1 cellular context compared by ENCODE assay signal in the genomic region with DNA sequence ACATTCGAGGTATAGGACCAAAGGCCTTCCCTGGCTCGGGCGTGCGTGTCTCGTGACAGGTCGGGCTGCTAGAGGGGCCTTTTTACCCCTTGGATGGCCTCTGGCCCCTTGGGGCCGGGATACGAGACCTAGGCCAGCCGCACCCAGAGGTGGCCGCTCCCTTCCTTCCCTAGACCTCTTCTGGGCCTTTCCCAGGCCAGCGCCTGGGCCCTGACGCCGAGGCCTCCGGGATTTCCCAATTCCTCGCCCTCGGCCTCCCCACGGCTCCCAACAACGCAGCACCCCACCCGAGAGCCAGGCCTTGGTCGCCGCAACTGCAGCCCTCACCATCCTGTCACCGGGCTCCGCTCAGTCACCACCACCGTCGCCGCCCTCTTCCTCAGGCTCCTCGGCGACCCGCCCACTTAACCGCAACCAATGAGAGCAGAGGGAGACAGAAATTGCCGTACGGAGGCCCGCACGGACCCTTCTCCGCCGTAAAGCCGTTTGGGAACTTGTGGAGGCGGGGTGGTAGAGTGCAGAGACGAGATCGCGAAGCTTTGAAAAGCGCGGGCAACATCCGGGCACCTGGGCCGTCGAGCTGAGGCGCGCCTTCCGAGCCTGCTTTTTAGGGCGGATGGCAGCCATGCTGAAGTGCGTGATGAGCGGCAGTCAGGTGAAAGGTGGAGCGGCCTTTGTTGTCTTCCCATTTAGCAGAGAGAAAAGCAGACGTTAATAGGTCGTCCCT.
TF ChIP-seq lines count a peak whose summit lies in the region.

A gene (plus strand): TSS at position 610 of the 727 bp plus-strand sequence. CDS start 7 bp downstream, at position 617.
A gene (minus strand): TSS at position 390 of the 727 bp plus-strand sequence. CDS start 60 bp downstream, at position 330.

TF ChIP-seq in HepG2, 621 proteins besides CTCF, POLR2A, EP300 and RAD21 (continued from another document and continues in another):
- TF ChIP-seq U2AF2 (IDR thresholded peaks at IDR 0.05; ENCODE audit: low read depth, low read length) = no peak
- no peak for TF ChIP-seq ZNF737 (CRISPR knock-in tag; IDR thresholded peaks at IDR 0.05; ENCODE audit: borderline replicate concordance)
- no peak for TF ChIP-seq ZNF460 (CRISPR knock-in tag; IDR thresholded peaks at IDR 0.05; ENCODE audit: borderline replicate concordance)
- no peak for TF ChIP-seq IKZF1 (IDR thresholded peaks at IDR 0.05)
- TF ChIP-seq HOXA7 (CRISPR knock-in tag; IDR thresholded peaks at IDR 0.05) = no peak
- peak; percentile 91 for TF ChIP-seq GFI1 (CRISPR knock-in tag; IDR thresholded peaks at IDR 0.05; ENCODE audit: borderline replicate concordance)
- peak; percentile 2; the same call in 1 of the 2 replicates for TF ChIP-seq RFXANK (CRISPR knock-in tag; IDR thresholded peaks at IDR 0.05)
- TF ChIP-seq, protein P1, sequence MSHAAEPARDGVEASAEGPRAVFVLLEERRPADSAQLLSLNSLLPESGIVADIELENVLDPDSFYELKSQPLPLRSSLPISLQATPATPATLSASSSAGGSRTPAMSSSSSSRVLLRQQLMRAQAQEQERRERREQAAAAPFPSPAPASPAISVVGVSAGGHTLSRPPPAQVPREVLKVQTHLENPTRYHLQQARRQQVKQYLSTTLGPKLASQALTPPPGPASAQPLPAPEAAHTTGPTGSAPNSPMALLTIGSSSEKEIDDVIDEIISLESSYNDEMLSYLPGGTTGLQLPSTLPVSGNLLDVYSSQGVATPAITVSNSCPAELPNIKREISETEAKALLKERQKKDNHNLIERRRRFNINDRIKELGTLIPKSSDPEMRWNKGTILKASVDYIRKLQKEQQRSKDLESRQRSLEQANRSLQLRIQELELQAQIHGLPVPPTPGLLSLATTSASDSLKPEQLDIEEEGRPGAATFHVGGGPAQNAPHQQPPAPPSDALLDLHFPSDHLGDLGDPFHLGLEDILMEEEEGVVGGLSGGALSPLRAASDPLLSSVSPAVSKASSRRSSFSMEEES (CRISPR knock-in tag; IDR thresholded peaks at IDR 0.05) = peak; percentile 32; the same call in 1 of the 2 replicates
- peak; percentile 90 for TF ChIP-seq ZMAT3 (CRISPR knock-in tag; conservative IDR thresholded peaks at IDR 0.05)
- TF ChIP-seq, protein P2, sequence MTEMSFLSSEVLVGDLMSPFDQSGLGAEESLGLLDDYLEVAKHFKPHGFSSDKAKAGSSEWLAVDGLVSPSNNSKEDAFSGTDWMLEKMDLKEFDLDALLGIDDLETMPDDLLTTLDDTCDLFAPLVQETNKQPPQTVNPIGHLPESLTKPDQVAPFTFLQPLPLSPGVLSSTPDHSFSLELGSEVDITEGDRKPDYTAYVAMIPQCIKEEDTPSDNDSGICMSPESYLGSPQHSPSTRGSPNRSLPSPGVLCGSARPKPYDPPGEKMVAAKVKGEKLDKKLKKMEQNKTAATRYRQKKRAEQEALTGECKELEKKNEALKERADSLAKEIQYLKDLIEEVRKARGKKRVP (CRISPR knock-in tag; IDR thresholded peaks at IDR 0.05) = peak in 1 of 2 experiments; percentile 86; a peak in 2 of 4 replicates
- no peak for TF ChIP-seq NFE2L2 (IDR thresholded peaks at IDR 0.05; ENCODE audit: low read length)
- TF ChIP-seq ZSCAN20 (CRISPR knock-in tag; IDR thresholded peaks at IDR 0.05; ENCODE audit: borderline replicate concordance) = peak; percentile 93; the same call in 1 of the 2 replicates
- TF ChIP-seq ZBTB21 (CRISPR knock-in tag; IDR thresholded peaks at IDR 0.05) = no peak
- no peak for TF ChIP-seq ZNF326 (CRISPR knock-in tag; IDR thresholded peaks at IDR 0.05; ENCODE audit: borderline replicate concordance)
- peak; percentile 45; the same call in 1 of the 2 replicates for TF ChIP-seq ZFP1 (CRISPR knock-in tag; IDR thresholded peaks at IDR 0.05)
- TF ChIP-seq, protein P3, sequence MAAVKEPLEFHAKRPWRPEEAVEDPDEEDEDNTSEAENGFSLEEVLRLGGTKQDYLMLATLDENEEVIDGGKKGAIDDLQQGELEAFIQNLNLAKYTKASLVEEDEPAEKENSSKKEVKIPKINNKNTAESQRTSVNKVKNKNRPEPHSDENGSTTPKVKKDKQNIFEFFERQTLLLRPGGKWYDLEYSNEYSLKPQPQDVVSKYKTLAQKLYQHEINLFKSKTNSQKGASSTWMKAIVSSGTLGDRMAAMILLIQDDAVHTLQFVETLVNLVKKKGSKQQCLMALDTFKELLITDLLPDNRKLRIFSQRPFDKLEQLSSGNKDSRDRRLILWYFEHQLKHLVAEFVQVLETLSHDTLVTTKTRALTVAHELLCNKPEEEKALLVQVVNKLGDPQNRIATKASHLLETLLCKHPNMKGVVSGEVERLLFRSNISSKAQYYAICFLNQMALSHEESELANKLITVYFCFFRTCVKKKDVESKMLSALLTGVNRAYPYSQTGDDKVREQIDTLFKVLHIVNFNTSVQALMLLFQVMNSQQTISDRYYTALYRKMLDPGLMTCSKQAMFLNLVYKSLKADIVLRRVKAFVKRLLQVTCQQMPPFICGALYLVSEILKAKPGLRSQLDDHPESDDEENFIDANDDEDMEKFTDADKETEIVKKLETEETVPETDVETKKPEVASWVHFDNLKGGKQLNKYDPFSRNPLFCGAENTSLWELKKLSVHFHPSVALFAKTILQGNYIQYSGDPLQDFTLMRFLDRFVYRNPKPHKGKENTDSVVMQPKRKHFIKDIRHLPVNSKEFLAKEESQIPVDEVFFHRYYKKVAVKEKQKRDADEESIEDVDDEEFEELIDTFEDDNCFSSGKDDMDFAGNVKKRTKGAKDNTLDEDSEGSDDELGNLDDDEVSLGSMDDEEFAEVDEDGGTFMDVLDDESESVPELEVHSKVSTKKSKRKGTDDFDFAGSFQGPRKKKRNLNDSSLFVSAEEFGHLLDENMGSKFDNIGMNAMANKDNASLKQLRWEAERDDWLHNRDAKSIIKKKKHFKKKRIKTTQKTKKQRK (IDR thresholded peaks at IDR 0.05; ENCODE audit: low read length) = no peak
- no peak for TF ChIP-seq ZNF432 (CRISPR knock-in tag; IDR thresholded peaks at IDR 0.05; ENCODE audit: borderline replicate concordance)
- TF ChIP-seq DNMT3B (CRISPR knock-in tag; conservative IDR thresholded peaks at IDR 0.05) = no peak
- TF ChIP-seq MEF2D (CRISPR knock-in tag; IDR thresholded peaks at IDR 0.05) = peak; percentile 91
- peak; percentile 98 for TF ChIP-seq PRMT3 (CRISPR knock-in tag; IDR thresholded peaks at IDR 0.05; ENCODE audit: borderline replicate concordance, low read depth)
- peak; percentile 91 for TF ChIP-seq YEATS4 (CRISPR knock-in tag; IDR thresholded peaks at IDR 0.05; ENCODE audit: borderline replicate concordance)
- TF ChIP-seq, protein P4, sequence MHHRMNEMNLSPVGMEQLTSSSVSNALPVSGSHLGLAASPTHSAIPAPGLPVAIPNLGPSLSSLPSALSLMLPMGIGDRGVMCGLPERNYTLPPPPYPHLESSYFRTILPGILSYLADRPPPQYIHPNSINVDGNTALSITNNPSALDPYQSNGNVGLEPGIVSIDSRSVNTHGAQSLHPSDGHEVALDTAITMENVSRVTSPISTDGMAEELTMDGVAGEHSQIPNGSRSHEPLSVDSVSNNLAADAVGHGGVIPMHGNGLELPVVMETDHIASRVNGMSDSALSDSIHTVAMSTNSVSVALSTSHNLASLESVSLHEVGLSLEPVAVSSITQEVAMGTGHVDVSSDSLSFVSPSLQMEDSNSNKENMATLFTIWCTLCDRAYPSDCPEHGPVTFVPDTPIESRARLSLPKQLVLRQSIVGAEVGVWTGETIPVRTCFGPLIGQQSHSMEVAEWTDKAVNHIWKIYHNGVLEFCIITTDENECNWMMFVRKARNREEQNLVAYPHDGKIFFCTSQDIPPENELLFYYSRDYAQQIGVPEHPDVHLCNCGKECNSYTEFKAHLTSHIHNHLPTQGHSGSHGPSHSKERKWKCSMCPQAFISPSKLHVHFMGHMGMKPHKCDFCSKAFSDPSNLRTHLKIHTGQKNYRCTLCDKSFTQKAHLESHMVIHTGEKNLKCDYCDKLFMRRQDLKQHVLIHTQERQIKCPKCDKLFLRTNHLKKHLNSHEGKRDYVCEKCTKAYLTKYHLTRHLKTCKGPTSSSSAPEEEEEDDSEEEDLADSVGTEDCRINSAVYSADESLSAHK (CRISPR knock-in tag; IDR thresholded peaks at IDR 0.05; ENCODE audit: borderline replicate concordance) = 0 out of 2 replicates have a peak, but pooled peaks have one; percentile 36
- TF ChIP-seq FOSL2 (CRISPR knock-in tag; IDR thresholded peaks at IDR 0.05) = peak; percentile 44
- TF ChIP-seq, protein P5, sequence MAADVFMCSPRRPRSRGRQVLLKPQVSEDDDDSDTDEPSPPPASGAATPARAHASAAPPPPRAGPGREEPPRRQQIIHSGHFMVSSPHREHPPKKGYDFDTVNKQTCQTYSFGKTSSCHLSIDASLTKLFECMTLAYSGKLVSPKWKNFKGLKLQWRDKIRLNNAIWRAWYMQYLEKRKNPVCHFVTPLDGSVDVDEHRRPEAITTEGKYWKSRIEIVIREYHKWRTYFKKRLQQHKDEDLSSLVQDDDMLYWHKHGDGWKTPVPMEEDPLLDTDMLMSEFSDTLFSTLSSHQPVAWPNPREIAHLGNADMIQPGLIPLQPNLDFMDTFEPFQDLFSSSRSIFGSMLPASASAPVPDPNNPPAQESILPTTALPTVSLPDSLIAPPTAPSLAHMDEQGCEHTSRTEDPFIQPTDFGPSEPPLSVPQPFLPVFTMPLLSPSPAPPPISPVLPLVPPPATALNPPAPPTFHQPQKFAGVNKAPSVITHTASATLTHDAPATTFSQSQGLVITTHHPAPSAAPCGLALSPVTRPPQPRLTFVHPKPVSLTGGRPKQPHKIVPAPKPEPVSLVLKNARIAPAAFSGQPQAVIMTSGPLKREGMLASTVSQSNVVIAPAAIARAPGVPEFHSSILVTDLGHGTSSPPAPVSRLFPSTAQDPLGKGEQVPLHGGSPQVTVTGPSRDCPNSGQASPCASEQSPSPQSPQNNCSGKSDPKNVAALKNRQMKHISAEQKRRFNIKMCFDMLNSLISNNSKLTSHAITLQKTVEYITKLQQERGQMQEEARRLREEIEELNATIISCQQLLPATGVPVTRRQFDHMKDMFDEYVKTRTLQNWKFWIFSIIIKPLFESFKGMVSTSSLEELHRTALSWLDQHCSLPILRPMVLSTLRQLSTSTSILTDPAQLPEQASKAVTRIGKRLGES (CRISPR knock-in tag; IDR thresholded peaks at IDR 0.05; ENCODE audit: borderline replicate concordance) = peak; percentile 63; the same call in 1 of the 2 replicates
- TF ChIP-seq, protein P6, sequence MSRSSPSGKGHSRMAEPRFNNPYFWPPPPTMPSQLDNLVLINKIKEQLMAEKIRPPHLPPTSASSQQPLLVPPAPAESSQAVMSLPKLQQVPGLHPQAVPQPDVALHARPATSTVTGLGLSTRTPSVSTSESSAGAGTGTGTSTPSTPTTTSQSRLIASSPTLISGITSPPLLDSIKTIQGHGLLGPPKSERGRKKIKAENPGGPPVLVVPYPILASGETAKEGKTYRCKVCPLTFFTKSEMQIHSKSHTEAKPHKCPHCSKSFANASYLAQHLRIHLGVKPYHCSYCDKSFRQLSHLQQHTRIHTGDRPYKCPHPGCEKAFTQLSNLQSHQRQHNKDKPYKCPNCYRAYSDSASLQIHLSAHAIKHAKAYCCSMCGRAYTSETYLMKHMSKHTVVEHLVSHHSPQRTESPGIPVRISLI (CRISPR knock-in tag; IDR thresholded peaks at IDR 0.05; ENCODE audit: borderline replicate concordance) = 0 out of 2 replicates have a peak, but pooled peaks have one; percentile 48
- TF ChIP-seq KLF12 (CRISPR knock-in tag; IDR thresholded peaks at IDR 0.05; ENCODE audit: borderline replicate concordance) = peak; percentile 87
- TF ChIP-seq, protein P7, sequence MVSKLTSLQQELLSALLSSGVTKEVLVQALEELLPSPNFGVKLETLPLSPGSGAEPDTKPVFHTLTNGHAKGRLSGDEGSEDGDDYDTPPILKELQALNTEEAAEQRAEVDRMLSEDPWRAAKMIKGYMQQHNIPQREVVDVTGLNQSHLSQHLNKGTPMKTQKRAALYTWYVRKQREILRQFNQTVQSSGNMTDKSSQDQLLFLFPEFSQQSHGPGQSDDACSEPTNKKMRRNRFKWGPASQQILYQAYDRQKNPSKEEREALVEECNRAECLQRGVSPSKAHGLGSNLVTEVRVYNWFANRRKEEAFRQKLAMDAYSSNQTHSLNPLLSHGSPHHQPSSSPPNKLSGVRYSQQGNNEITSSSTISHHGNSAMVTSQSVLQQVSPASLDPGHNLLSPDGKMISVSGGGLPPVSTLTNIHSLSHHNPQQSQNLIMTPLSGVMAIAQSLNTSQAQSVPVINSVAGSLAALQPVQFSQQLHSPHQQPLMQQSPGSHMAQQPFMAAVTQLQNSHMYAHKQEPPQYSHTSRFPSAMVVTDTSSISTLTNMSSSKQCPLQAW (CRISPR knock-in tag; IDR thresholded peaks at IDR 0.05) = peak; percentile 97
- peak; percentile 86 for TF ChIP-seq ZNF160 (CRISPR knock-in tag; IDR thresholded peaks at IDR 0.05)
- peak; percentile 97 for TF ChIP-seq ZNF33B (CRISPR knock-in tag; IDR thresholded peaks at IDR 0.05)
- peak; percentile 86; the same call in 1 of the 2 replicates for TF ChIP-seq ZFP41 (CRISPR knock-in tag; IDR thresholded peaks at IDR 0.05; ENCODE audit: borderline replicate concordance)
- TF ChIP-seq NFYC (CRISPR knock-in tag; IDR thresholded peaks at IDR 0.05) = peak; percentile 90
- TF ChIP-seq, protein P8, sequence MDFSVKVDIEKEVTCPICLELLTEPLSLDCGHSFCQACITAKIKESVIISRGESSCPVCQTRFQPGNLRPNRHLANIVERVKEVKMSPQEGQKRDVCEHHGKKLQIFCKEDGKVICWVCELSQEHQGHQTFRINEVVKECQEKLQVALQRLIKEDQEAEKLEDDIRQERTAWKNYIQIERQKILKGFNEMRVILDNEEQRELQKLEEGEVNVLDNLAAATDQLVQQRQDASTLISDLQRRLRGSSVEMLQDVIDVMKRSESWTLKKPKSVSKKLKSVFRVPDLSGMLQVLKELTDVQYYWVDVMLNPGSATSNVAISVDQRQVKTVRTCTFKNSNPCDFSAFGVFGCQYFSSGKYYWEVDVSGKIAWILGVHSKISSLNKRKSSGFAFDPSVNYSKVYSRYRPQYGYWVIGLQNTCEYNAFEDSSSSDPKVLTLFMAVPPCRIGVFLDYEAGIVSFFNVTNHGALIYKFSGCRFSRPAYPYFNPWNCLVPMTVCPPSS (IDR thresholded peaks at IDR 0.05) = no peak
- 0 out of 2 replicates have a peak, but pooled peaks have one; percentile 95 for TF ChIP-seq SRY (CRISPR knock-in tag; IDR thresholded peaks at IDR 0.05)
- TF ChIP-seq, protein P9, sequence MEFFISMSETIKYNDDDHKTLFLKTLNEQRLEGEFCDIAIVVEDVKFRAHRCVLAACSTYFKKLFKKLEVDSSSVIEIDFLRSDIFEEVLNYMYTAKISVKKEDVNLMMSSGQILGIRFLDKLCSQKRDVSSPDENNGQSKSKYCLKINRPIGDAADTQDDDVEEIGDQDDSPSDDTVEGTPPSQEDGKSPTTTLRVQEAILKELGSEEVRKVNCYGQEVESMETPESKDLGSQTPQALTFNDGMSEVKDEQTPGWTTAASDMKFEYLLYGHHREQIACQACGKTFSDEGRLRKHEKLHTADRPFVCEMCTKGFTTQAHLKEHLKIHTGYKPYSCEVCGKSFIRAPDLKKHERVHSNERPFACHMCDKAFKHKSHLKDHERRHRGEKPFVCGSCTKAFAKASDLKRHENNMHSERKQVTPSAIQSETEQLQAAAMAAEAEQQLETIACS (CRISPR knock-in tag; IDR thresholded peaks at IDR 0.05) = peak; percentile 67
- TF ChIP-seq TCF7L2 (IDR thresholded peaks at IDR 0.05; ENCODE audit: low read depth, low read length) = no peak
- TF ChIP-seq MTA1 (CRISPR knock-in tag; IDR thresholded peaks at IDR 0.05; ENCODE audit: borderline replicate concordance) = peak; percentile 88
- TF ChIP-seq ZNF3 (CRISPR knock-in tag; IDR thresholded peaks at IDR 0.05) = no peak
- peak; percentile 71; the same call in 1 of the 2 replicates for TF ChIP-seq MIER3 (CRISPR knock-in tag; IDR thresholded peaks at IDR 0.05; ENCODE audit: borderline replicate concordance)
- no peak for TF ChIP-seq ZFP36 (IDR thresholded peaks at IDR 0.05; ENCODE audit: borderline replicate concordance, low read depth, low read length, partially characterized antibody)
